Comparison of ENCODE assay signal across 7 cellular contexts in the genomic region with DNA sequence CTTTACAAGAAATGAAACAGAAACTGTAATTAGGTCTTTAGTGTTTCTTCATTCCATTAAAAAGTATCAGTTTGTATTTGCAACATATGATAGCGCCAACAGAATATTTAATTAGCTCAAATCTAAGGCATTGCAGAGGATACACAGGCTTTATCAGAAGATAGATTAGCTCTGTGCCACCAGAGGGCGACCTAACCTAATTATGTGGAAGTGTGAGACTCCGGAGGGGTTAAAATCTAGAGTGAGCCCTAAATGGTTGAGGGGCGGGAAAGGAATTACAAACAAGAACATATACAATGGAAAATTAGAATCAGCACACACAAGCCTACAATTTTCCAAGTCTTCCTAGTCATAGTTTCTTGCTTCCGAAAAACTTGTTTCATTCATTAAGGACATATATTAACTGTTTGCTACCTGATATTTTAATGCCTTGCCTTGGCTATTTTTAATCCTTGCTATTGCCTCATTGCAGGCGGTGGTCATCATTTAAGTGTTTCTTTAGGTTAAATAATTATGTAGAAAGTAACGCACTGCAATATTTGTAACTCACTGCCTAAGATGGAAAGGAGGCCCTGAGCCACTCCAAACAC. TPM values are rescaled to one million over a fixed set of nuclear protein-coding genes. Genes with fewer than 3 reads are reported as not detected.
A peak's percentile ranks its signal among the peaks of the same experiment; 100 is the strongest.
DNase-seq lines count a peak whose midpoint lies in the region; ATAC-seq and TF ChIP-seq lines count a peak whose summit lies in the region.

No MANE protein-coding gene starts in this region.

- BruUV-seq in mammary epithelial cell (replicated peaks; lab: Mats Ljungman, UMichigan): no TSS peak

- DNase-seq in GM10266 (ENCODE audit: extremely low spot score) (no peak), SHP77 (lab: John Stamatoyannopoulos, UW) (peak; percentile 60 to 71), mammary epithelial cell (peak; percentile 42), left lobe of liver (ENCODE audit: low spot score) (peak; percentile 51)
- peak; percentile 24 for DNase-seq in stimulated activated CD8-positive, alpha-beta memory T cell treated with anti-CD3 and anti-CD28 coated beads, Interleukin-7, amount 100 ng/mL, for 24 hours (ENCODE audit: low read depth)

- no peaks in the 10 kb centered on the region for H3K36me3 ChIP-seq in mammary epithelial cell (ENCODE audit: insufficient read depth, low read length)

- ATAC-seq in left lobe of liver (peak; percentile 82), GM18505 (IDR thresholded peaks at IDR 0.05; ENCODE audit: unreplicated experiment) (no peak)

- H2AFZ ChIP-seq in mammary epithelial cell (ENCODE audit: low read depth, low read length): no peak overlapping the region

- H3K27ac ChIP-seq in mammary epithelial cell (ENCODE audit: insufficient read depth, low read depth, low read length): no peak overlapping the region

- no peaks in the 10 kb centered on the region for H3K79me2 ChIP-seq in mammary epithelial cell (ENCODE audit: insufficient read depth, low read length)

- intact Hi-C loops in mammary epithelial cell (cut with micrococcal nuclease): loop anchor here (1.0 to 10.0 kb wide), 6 partner anchors 51 to 407 kb away; no protein-coding TSS in a partner anchor

- TF ChIP-seq POLR2A in GM18505 (IDR thresholded peaks at IDR 0.05; ENCODE audit: borderline replicate concordance, extremely low read depth, insufficient read depth, insufficient read length): no peak

- no peak overlapping the region for H3K4me2 ChIP-seq in mammary epithelial cell (ENCODE audit: insufficient read depth, low read depth, low read length)

- H3K9me3 ChIP-seq in mammary epithelial cell (replicated peaks; ENCODE audit: insufficient read depth, low read length): no peaks in the 10 kb centered on the region

- dilution Hi-C loops in mammary epithelial cell (cut with HindIII; ENCODE audit: low sequenced_read_pairs): no loop called here

- no peak overlapping the region for H3K9ac ChIP-seq in mammary epithelial cell (ENCODE audit: insufficient read depth, low read length)

- H3K27me3 ChIP-seq in mammary epithelial cell (ENCODE audit: insufficient read depth, low read length): no peaks in the 10 kb centered on the region

- CTCF ChIA-PET in mammary epithelial cell (lab: Charles Lee; ENCODE audit: low non-redundant PET): interaction anchor here (0.5 to 1.0 kb wide), 14 partner anchors 17 to 472 kb away, joined by 3 to 18 read pairs (median 4); no protein-coding TSS in a partner anchor

- H3K4me3 ChIP-seq in mammary epithelial cell (replicated peaks in 1 of 3; ENCODE audit: insufficient read depth in 1 of 3, low read depth in 2 of 3, low read length in 3 of 3): no peak overlapping the region

- WGBS in mammary epithelial cell (ENCODE audit: low coverage, missing lambda C conversion rate): 26% methylated on average over 7 of the region's 7 CpGs

- TF ChIP-seq CTCF in GM10266 (IDR thresholded peaks at IDR 0.05; ENCODE audit: control insufficient read depth, insufficient read depth, low read depth, missing control alignments) (peak; percentile 62), LNCAP (IDR thresholded peaks at IDR 0.05) (peak; percentile 89), mammary epithelial cell (conservative IDR thresholded peaks at IDR 0.05 in 1 of 2, IDR thresholded peaks at IDR 0.05 in 1 of 2; ENCODE audit: extremely low read depth in 1 of 2, insufficient read depth in 1 of 2, low read depth in 1 of 2, low read length in 2 of 2) (peak; percentile 74 to 77)

- H3K4me1 ChIP-seq in mammary epithelial cell (ENCODE audit: insufficient read depth, low read length): peaks cover 24% of the 10 kb centered on the region

- in situ Hi-C loops in mammary epithelial cell (cut with MboI; ENCODE audit: low sequenced_read_pairs in 2 of 2): loop anchor here in 1 of 2 donors (10.0 kb wide), 1 partner anchor 402 kb away; no protein-coding TSS in a partner anchor

- H4K20me1 ChIP-seq in mammary epithelial cell (ENCODE audit: insufficient read depth, low read length): no peaks in the 10 kb centered on the region

RNA-seq across cellular contexts. Expression of a gene that starts 18.0 kb away (rescaled TPM):
- total RNA-seq in mammary epithelial cell (under 1 TPM; under 0.01 to 0.07 TPM), left lobe of liver (not detected)
- 0.27 TPM for polyA plus RNA-seq in mammary epithelial cell
- 0.05 TPM for polyA minus RNA-seq in mammary epithelial cell
